In genomic region chr4:2365054-2365912, GRCh38 we compare ENCODE assay signal across 1 cellular context.
TF ChIP-seq lines count a peak whose summit lies in the region.

No MANE protein-coding gene starts in this region.

TF ChIP-seq in GM23338, 12 proteins besides CTCF, POLR2A, EP300 and RAD21 (continued from another document):
- TF ChIP-seq, protein P1, sequence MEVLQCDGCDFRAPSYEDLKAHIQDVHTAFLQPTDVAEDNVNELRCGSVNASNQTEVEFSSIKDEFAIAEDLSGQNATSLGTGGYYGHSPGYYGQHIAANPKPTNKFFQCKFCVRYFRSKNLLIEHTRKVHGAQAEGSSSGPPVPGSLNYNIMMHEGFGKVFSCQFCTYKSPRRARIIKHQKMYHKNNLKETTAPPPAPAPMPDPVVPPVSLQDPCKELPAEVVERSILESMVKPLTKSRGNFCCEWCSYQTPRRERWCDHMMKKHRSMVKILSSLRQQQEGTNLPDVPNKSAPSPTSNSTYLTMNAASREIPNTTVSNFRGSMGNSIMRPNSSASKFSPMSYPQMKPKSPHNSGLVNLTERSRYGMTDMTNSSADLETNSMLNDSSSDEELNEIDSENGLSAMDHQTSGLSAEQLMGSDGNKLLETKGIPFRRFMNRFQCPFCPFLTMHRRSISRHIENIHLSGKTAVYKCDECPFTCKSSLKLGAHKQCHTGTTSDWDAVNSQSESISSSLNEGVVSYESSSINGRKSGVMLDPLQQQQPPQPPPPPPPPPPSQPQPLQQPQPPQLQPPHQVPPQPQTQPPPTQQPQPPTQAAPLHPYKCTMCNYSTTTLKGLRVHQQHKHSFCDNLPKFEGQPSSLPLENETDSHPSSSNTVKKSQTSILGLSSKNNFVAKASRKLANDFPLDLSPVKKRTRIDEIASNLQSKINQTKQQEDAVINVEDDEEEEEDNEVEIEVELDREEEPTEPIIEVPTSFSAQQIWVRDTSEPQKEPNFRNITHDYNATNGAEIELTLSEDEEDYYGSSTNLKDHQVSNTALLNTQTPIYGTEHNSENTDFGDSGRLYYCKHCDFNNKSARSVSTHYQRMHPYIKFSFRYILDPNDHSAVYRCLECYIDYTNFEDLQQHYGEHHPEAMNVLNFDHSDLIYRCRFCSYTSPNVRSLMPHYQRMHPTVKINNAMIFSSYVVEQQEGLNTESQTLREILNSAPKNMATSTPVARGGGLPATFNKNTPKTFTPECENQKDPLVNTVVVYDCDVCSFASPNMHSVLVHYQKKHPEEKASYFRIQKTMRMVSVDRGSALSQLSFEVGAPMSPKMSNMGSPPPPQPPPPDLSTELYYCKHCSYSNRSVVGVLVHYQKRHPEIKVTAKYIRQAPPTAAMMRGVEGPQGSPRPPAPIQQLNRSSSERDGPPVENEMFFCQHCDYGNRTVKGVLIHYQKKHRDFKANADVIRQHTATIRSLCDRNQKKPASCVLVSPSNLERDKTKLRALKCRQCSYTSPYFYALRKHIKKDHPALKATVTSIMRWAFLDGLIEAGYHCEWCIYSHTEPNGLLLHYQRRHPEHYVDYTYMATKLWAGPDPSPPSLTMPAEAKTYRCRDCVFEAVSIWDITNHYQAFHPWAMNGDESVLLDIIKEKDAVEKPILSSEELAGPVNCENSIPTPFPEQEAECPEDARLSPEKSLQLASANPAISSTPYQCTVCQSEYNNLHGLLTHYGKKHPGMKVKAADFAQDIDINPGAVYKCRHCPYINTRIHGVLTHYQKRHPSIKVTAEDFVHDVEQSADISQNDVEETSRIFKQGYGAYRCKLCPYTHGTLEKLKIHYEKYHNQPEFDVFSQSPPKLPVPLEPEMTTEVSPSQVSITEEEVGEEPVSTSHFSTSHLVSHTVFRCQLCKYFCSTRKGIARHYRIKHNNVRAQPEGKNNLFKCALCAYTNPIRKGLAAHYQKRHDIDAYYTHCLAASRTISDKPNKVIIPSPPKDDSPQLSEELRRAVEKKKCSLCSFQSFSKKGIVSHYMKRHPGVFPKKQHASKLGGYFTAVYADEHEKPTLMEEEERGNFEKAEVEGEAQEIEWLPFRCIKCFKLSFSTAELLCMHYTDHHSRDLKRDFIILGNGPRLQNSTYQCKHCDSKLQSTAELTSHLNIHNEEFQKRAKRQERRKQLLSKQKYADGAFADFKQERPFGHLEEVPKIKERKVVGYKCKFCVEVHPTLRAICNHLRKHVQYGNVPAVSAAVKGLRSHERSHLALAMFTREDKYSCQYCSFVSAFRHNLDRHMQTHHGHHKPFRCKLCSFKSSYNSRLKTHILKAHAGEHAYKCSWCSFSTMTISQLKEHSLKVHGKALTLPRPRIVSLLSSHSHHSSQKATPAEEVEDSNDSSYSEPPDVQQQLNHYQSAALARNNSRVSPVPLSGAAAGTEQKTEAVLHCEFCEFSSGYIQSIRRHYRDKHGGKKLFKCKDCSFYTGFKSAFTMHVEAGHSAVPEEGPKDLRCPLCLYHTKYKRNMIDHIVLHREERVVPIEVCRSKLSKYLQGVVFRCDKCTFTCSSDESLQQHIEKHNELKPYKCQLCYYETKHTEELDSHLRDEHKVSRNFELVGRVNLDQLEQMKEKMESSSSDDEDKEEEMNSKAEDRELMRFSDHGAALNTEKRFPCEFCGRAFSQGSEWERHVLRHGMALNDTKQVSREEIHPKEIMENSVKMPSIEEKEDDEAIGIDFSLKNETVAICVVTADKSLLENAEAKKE (CRISPR knock-in tag; IDR thresholded peaks at IDR 0.05): no peak
- TF ChIP-seq, protein P2, sequence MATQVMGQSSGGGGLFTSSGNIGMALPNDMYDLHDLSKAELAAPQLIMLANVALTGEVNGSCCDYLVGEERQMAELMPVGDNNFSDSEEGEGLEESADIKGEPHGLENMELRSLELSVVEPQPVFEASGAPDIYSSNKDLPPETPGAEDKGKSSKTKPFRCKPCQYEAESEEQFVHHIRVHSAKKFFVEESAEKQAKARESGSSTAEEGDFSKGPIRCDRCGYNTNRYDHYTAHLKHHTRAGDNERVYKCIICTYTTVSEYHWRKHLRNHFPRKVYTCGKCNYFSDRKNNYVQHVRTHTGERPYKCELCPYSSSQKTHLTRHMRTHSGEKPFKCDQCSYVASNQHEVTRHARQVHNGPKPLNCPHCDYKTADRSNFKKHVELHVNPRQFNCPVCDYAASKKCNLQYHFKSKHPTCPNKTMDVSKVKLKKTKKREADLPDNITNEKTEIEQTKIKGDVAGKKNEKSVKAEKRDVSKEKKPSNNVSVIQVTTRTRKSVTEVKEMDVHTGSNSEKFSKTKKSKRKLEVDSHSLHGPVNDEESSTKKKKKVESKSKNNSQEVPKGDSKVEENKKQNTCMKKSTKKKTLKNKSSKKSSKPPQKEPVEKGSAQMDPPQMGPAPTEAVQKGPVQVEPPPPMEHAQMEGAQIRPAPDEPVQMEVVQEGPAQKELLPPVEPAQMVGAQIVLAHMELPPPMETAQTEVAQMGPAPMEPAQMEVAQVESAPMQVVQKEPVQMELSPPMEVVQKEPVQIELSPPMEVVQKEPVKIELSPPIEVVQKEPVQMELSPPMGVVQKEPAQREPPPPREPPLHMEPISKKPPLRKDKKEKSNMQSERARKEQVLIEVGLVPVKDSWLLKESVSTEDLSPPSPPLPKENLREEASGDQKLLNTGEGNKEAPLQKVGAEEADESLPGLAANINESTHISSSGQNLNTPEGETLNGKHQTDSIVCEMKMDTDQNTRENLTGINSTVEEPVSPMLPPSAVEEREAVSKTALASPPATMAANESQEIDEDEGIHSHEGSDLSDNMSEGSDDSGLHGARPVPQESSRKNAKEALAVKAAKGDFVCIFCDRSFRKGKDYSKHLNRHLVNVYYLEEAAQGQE (IDR thresholded peaks at IDR 0.05; ENCODE audit: unreplicated experiment): no peak
- no peak for TF ChIP-seq ZNF331 (CRISPR knock-in tag; IDR thresholded peaks at IDR 0.05; ENCODE audit: low read depth)
- TF ChIP-seq JUNB (IDR thresholded peaks at IDR 0.05; ENCODE audit: unreplicated experiment): no peak
